ENCODE assay signal across 1 cellular context in the genomic region with DNA sequence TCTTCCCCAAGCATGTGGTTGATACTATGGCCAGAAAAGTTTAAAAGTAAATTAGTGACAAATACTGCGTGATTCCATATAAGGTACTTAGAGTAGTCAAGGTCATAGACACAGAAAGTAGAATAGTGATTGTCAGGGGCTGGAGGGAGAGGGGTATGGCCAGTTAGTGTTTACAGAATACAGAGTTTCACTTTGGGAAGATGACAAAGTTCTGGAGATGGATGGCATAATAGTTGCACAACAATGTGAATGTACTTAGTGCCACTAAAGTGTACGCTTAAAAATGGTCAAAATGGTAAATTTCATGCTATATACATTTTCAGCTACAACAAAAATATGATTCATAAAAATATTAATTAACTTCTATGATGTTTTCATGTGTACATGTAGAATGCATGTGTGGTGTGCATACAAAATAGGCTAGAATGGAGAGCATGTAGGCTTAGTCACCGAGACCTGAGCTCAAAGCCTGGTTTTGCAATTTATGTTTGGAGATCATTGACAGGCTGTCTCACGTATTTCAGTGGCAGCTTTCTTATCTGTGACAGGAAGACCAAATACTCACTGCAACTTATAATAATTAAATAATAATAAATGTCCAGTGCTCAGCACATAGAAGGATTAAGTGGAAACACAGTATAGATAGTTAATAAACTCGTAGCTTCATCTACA.
TF ChIP-seq lines count a peak whose summit lies in the region.

No MANE protein-coding gene starts in this region.

TF ChIP-seq in HepG2, 621 proteins besides CTCF, POLR2A, EP300 and RAD21 (continued from another document and continues in another):
- TF ChIP-seq, protein P1, sequence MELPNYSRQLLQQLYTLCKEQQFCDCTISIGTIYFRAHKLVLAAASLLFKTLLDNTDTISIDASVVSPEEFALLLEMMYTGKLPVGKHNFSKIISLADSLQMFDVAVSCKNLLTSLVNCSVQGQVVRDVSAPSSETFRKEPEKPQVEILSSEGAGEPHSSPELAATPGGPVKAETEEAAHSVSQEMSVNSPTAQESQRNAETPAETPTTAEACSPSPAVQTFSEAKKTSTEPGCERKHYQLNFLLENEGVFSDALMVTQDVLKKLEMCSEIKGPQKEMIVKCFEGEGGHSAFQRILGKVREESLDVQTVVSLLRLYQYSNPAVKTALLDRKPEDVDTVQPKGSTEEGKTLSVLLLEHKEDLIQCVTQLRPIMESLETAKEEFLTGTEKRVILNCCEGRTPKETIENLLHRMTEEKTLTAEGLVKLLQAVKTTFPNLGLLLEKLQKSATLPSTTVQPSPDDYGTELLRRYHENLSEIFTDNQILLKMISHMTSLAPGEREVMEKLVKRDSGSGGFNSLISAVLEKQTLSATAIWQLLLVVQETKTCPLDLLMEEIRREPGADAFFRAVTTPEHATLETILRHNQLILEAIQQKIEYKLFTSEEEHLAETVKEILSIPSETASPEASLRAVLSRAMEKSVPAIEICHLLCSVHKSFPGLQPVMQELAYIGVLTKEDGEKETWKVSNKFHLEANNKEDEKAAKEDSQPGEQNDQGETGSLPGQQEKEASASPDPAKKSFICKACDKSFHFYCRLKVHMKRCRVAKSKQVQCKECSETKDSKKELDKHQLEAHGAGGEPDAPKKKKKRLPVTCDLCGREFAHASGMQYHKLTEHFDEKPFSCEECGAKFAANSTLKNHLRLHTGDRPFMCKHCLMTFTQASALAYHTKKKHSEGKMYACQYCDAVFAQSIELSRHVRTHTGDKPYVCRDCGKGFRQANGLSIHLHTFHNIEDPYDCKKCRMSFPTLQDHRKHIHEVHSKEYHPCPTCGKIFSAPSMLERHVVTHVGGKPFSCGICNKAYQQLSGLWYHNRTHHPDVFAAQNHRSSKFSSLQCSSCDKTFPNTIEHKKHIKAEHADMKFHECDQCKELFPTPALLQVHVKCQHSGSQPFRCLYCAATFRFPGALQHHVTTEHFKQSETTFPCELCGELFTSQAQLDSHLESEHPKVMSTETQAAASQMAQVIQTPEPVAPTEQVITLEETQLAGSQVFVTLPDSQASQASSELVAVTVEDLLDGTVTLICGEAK (IDR thresholded peaks at IDR 0.05): no peak
- TF ChIP-seq, protein P1 (CRISPR knock-in tag; IDR thresholded peaks at IDR 0.05): no peak
- no peak for TF ChIP-seq ZBTB38 (CRISPR knock-in tag; IDR thresholded peaks at IDR 0.05)
- no peak for TF ChIP-seq ZNF777 (CRISPR knock-in tag; IDR thresholded peaks at IDR 0.05)
- no peak for TF ChIP-seq ZFP41 (CRISPR knock-in tag; IDR thresholded peaks at IDR 0.05; ENCODE audit: borderline replicate concordance)
- TF ChIP-seq HOXA9 (CRISPR knock-in tag; IDR thresholded peaks at IDR 0.05; ENCODE audit: borderline replicate concordance): no peak
- TF ChIP-seq, protein P2, sequence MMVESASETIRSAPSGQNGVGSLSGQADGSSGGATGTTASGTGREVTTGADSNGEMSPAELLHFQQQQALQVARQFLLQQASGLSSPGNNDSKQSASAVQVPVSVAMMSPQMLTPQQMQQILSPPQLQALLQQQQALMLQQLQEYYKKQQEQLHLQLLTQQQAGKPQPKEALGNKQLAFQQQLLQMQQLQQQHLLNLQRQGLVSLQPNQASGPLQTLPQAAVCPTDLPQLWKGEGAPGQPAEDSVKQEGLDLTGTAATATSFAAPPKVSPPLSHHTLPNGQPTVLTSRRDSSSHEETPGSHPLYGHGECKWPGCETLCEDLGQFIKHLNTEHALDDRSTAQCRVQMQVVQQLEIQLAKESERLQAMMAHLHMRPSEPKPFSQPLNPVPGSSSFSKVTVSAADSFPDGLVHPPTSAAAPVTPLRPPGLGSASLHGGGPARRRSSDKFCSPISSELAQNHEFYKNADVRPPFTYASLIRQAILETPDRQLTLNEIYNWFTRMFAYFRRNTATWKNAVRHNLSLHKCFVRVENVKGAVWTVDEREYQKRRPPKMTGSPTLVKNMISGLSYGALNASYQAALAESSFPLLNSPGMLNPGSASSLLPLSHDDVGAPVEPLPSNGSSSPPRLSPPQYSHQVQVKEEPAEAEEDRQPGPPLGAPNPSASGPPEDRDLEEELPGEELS (CRISPR knock-in tag; IDR thresholded peaks at IDR 0.05): peak; percentile 6; the same call in 1 of the 2 replicates
- no peak for TF ChIP-seq ZNF24 (IDR thresholded peaks at IDR 0.05)
- no peak for TF ChIP-seq ZSCAN31 (CRISPR knock-in tag; IDR thresholded peaks at IDR 0.05; ENCODE audit: low read depth)
- TF ChIP-seq KAT8 (CRISPR knock-in tag; IDR thresholded peaks at IDR 0.05): 0 out of 2 replicates have a peak, but pooled peaks have one; percentile 8
- TF ChIP-seq, protein P3, sequence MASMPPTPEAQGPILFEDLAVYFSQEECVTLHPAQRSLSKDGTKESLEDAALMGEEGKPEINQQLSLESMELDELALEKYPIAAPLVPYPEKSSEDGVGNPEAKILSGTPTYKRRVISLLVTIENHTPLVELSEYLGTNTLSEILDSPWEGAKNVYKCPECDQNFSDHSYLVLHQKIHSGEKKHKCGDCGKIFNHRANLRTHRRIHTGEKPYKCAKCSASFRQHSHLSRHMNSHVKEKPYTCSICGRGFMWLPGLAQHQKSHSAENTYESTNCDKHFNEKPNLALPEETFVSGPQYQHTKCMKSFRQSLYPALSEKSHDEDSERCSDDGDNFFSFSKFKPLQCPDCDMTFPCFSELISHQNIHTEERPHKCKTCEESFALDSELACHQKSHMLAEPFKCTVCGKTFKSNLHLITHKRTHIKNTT (CRISPR knock-in tag; IDR thresholded peaks at IDR 0.05): no peak
- TF ChIP-seq, protein P4, sequence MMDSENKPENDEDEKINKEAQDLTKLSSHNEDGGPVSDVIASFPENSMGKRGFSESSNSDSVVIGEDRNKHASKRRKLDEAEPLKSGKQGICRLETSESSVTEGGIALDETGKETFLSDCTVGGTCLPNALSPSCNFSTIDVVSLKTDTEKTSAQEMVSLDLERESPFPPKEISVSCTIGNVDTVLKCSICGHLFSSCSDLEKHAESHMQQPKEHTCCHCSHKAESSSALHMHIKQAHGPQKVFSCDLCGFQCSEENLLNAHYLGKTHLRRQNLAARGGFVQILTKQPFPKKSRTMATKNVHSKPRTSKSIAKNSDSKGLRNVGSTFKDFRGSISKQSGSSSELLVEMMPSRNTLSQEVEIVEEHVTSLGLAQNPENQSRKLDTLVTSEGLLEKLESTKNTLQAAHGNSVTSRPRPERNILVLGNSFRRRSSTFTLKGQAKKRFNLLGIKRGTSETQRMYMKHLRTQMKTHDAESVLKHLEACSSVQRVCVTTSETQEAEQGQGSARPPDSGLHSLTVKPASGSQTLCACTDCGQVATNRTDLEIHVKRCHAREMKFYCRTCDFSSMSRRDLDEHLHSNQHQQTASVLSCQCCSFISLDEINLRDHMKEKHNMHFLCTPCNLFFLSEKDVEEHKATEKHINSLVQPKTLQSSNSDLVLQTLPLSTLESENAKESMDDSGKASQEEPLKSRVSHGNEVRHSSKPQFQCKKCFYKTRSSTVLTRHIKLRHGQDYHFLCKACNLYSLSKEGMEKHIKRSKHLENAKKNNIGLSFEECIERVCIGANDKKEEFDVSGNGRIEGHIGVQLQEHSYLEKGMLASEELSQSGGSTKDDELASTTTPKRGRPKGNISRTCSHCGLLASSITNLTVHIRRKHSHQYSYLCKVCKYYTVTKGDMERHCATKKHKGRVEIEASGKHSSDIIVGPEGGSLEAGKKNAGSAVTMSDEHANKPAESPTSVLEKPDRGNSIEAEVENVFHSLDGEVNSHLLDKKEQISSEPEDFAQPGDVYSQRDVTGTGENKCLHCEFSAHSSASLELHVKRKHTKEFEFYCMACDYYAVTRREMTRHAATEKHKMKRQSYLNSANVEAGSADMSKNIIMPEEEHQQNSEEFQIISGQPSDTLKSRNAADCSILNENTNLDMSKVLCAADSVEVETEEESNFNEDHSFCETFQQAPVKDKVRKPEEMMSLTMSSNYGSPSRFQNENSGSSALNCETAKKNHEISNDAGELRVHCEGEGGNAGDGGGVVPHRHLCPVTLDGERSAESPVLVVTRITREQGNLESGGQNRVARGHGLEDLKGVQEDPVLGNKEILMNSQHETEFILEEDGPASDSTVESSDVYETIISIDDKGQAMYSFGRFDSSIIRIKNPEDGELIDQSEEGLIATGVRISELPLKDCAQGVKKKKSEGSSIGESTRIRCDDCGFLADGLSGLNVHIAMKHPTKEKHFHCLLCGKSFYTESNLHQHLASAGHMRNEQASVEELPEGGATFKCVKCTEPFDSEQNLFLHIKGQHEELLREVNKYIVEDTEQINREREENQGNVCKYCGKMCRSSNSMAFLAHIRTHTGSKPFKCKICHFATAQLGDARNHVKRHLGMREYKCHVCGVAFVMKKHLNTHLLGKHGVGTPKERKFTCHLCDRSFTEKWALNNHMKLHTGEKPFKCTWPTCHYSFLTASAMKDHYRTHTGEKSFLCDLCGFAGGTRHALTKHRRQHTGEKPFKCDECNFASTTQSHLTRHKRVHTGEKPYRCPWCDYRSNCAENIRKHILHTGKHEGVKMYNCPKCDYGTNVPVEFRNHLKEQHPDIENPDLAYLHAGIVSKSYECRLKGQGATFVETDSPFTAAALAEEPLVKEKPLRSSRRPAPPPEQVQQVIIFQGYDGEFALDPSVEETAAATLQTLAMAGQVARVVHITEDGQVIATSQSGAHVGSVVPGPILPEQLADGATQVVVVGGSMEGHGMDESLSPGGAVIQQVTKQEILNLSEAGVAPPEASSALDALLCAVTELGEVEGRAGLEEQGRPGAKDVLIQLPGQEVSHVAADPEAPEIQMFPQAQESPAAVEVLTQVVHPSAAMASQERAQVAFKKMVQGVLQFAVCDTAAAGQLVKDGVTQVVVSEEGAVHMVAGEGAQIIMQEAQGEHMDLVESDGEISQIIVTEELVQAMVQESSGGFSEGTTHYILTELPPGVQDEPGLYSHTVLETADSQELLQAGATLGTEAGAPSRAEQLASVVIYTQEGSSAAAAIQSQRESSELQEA (CRISPR knock-in tag; IDR thresholded peaks at IDR 0.05; ENCODE audit: not compliant biosample characterization): no peak
- TF ChIP-seq, protein P5, sequence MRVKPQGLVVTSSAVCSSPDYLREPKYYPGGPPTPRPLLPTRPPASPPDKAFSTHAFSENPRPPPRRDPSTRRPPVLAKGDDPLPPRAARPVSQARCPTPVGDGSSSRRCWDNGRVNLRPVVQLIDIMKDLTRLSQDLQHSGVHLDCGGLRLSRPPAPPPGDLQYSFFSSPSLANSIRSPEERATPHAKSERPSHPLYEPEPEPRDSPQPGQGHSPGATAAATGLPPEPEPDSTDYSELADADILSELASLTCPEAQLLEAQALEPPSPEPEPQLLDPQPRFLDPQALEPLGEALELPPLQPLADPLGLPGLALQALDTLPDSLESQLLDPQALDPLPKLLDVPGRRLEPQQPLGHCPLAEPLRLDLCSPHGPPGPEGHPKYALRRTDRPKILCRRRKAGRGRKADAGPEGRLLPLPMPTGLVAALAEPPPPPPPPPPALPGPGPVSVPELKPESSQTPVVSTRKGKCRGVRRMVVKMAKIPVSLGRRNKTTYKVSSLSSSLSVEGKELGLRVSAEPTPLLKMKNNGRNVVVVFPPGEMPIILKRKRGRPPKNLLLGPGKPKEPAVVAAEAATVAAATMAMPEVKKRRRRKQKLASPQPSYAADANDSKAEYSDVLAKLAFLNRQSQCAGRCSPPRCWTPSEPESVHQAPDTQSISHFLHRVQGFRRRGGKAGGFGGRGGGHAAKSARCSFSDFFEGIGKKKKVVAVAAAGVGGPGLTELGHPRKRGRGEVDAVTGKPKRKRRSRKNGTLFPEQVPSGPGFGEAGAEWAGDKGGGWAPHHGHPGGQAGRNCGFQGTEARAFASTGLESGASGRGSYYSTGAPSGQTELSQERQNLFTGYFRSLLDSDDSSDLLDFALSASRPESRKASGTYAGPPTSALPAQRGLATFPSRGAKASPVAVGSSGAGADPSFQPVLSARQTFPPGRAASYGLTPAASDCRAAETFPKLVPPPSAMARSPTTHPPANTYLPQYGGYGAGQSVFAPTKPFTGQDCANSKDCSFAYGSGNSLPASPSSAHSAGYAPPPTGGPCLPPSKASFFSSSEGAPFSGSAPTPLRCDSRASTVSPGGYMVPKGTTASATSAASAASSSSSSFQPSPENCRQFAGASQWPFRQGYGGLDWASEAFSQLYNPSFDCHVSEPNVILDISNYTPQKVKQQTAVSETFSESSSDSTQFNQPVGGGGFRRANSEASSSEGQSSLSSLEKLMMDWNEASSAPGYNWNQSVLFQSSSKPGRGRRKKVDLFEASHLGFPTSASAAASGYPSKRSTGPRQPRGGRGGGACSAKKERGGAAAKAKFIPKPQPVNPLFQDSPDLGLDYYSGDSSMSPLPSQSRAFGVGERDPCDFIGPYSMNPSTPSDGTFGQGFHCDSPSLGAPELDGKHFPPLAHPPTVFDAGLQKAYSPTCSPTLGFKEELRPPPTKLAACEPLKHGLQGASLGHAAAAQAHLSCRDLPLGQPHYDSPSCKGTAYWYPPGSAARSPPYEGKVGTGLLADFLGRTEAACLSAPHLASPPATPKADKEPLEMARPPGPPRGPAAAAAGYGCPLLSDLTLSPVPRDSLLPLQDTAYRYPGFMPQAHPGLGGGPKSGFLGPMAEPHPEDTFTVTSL (CRISPR knock-in tag; IDR thresholded peaks at IDR 0.05; ENCODE audit: borderline replicate concordance): no peak
- no peak for TF ChIP-seq RARG (CRISPR knock-in tag; IDR thresholded peaks at IDR 0.05; ENCODE audit: low read depth)
- no peak for TF ChIP-seq MAFF (IDR thresholded peaks at IDR 0.05; ENCODE audit: low read depth, low read length)
- TF ChIP-seq ZSCAN25 (CRISPR knock-in tag; IDR thresholded peaks at IDR 0.05): no peak
